Comparison of ENCODE assay signal across 22 cellular contexts in genomic region chr1:230219174-230220067, GRCh38.
DNase-seq lines count a peak whose midpoint lies in the region; ATAC-seq, FAIRE-seq and TF ChIP-seq lines count a peak whose summit lies in the region.
"Had no signal": no experiment of that assay in that cellular context is flagged by ENCODE, and none has a peak within 500 bp of the region (broad histone marks: within the 10 kb centered on the region; RNA-seq: fewer than 3 reads in every experiment).

No MANE protein-coding gene starts in this region.

- TF ChIP-seq POLR2A in body of pancreas (IDR thresholded peaks at IDR 0.05) (no peak), upper lobe of left lung (IDR thresholded peaks at IDR 0.05) (no peak), spleen (IDR thresholded peaks at IDR 0.05) (no peak)

- TF ChIP-seq EP300 in upper lobe of left lung (IDR thresholded peaks at IDR 0.05) = no peak

- H3K9me3 ChIP-seq in BLaER1 treated with 17β-estradiol and CSF1 and Interleukin-3, amounts not matched to agents 10 nM and 100 nM (replicated peaks in 1 of 11) = peaks cover 0 to 5% (median 0%) of the 10 kb centered on the region in 11 experiments; a peak in 3 of 22 replicates
- no peaks in the 10 kb centered on the region for H3K9me3 ChIP-seq in body of pancreas
- no peaks in the 10 kb centered on the region for H3K9me3 ChIP-seq in pancreas
- no peaks in the 10 kb centered on the region for H3K9me3 ChIP-seq in upper lobe of left lung
- no peaks in the 10 kb centered on the region for H3K9me3 ChIP-seq in spleen
- H3K9me3 ChIP-seq: A549, BE2C, SJCRH30 had no signal

- H3K4me3 ChIP-seq in BLaER1 treated with 17β-estradiol and CSF1 and Interleukin-3, amounts not matched to agents 10 nM and 100 nM = no peak overlapping the region
- H3K4me3 ChIP-seq in body of pancreas = no peak overlapping the region
- H3K4me3 ChIP-seq in pancreas = no peak overlapping the region
- H3K4me3 ChIP-seq in upper lobe of left lung = no peak overlapping the region
- H3K4me3 ChIP-seq in spleen = no peak overlapping the region
- H3K4me3 ChIP-seq: A549, SJCRH30 had no signal

- peak overlapping the region in 9 of 11 experiments; percentile 22 to 92 (median 69); a peak in 15 of 22 replicates for H3K4me2 ChIP-seq in BLaER1 treated with 17β-estradiol and CSF1 and Interleukin-3, amounts not matched to agents 10 nM and 100 nM
- H3K4me2 ChIP-seq: A549 had no signal

- H3K4me1 ChIP-seq in BLaER1 treated with 17β-estradiol and CSF1 and Interleukin-3, amounts not matched to agents 10 nM and 100 nM = peaks cover 39 to 99% (median 86%) of the 10 kb centered on the region in 10 experiments
- H3K4me1 ChIP-seq in body of pancreas = peaks cover 63% of the 10 kb centered on the region
- H3K4me1 ChIP-seq in pancreas = peaks cover 20 to 51% (median 25%) of the 10 kb centered on the region in 3 donors
- peaks cover 0 to 30% (median 5%) of the 10 kb centered on the region in 4 donors for H3K4me1 ChIP-seq in upper lobe of left lung
- peaks cover 0 to 40% (median 11%) of the 10 kb centered on the region in 6 donors for H3K4me1 ChIP-seq in spleen
- H3K4me1 ChIP-seq: A549 had no signal

- whole genome bisulfite sequencing in body of pancreas, 2 donors = 55% methylated on average over 8 of the region's 8 CpGs
- WGBS in pancreas, 2 donors = 57 to 58% methylated on average over 8 of the region's 8 CpGs
- WGBS in upper lobe of left lung, 2 donors = 68 to 82% methylated on average over 8 of the region's 8 CpGs
- 77 to 84% (median 81%) methylated on average over 8 of the region's 8 CpGs for WGBS in spleen, 5 donors

- H3K27me3 ChIP-seq in BLaER1 treated with 17β-estradiol and CSF1 and Interleukin-3, amounts not matched to agents 10 nM and 100 nM = no peaks in the 10 kb centered on the region
- H3K27me3 ChIP-seq in body of pancreas (no peaks in the 10 kb centered on the region), pancreas (no peaks in the 10 kb centered on the region), upper lobe of left lung (no peaks in the 10 kb centered on the region), spleen (replicated peaks in 1 of 7) (no peaks in the 10 kb centered on the region)
- H3K27me3 ChIP-seq: BE2C, SJCRH30 had no signal

- no peak for TF ChIP-seq CTCF in body of pancreas (IDR thresholded peaks at IDR 0.05)
- no peak for TF ChIP-seq CTCF in pancreas (IDR thresholded peaks at IDR 0.05)
- TF ChIP-seq CTCF in upper lobe of left lung (IDR thresholded peaks at IDR 0.05) = no peak
- TF ChIP-seq CTCF in spleen (IDR thresholded peaks at IDR 0.05 in 8 of 11, conservative IDR thresholded peaks at IDR 0.05 in 3 of 11) = no peak

- H3K27ac ChIP-seq in BLaER1 treated with 17β-estradiol and CSF1 and Interleukin-3, amounts not matched to agents 10 nM and 100 nM = no peak overlapping the region
- H3K27ac ChIP-seq in body of pancreas (peak overlapping the region in 3 of 4 donors; percentile 26 to 55 (median 42)), pancreas (peak overlapping the region in 1 of 4 donors; percentile 9), upper lobe of left lung (peak overlapping the region in 1 of 4 donors; percentile 6), spleen (no peak overlapping the region)
- H3K27ac ChIP-seq: A549, SJCRH30 had no signal

- intact Hi-C loops in body of pancreas (cut with DNase I) (no loop called here), pancreas (cut with DNase I) (loop anchor here in 1 of 3 donors (10.0 kb wide), 1 partner anchor 435 kb away; no protein-coding TSS in a partner anchor), left colon (cut with DNase I, micrococcal nuclease) (no loop called here), spleen (cut with DNase I; ENCODE audit: low total_unique reads) (no loop called here)

- DNase-seq in body of pancreas (peak; percentile 47 to 73 (median 66)), pancreas (peak in 3 of 6 donors; percentile 52 to 75 (median 53)), upper lobe of left lung (no peak), left colon (no peak), spleen (no peak)
- DNase-seq: BE2C; CD4-positive, alpha-beta T cell; COR-L47; DMS79 treated with DMSO at 0.1 percent for 48 hours; GOT3; HCEC 1CT; Kasumi-1; NCI-H1694; NCI-H2081; NCI-H2171; NCI-H526; OCI-M1; SJCRH30 had no signal

- peaks cover 0 to 62% (median 11%) of the 10 kb centered on the region in 11 experiments; a peak in 11 of 22 replicates for H4K20me1 ChIP-seq in BLaER1 treated with 17β-estradiol and CSF1 and Interleukin-3, amounts not matched to agents 10 nM and 100 nM

- ATAC-seq in body of pancreas (peak; percentile 57), pancreas (peak; percentile 26 to 76 (median 54)), upper lobe of left lung (ENCODE audit: low FRiP score in 2 of 2) (peak; percentile 17 to 45), GM21723 (IDR thresholded peaks at IDR 0.05; ENCODE audit: unreplicated experiment) (no peak), left colon (no peak)

- no peak for FAIRE-seq in pancreas (lab: Jason Lieb, UNC)
- FAIRE-seq: A549, RCC 7860 had no signal

- peaks cover 0 to 57% (median 20%) of the 10 kb centered on the region in 11 experiments; a peak in 12 of 22 replicates for H3K36me3 ChIP-seq in BLaER1 treated with 17β-estradiol and CSF1 and Interleukin-3, amounts not matched to agents 10 nM and 100 nM
- H3K36me3 ChIP-seq in body of pancreas (replicated peaks in 1 of 2; ENCODE audit: insufficient read depth in 1 of 2, low read depth in 2 of 2) = no peaks in the 10 kb centered on the region
- no peaks in the 10 kb centered on the region for H3K36me3 ChIP-seq in pancreas
- no peaks in the 10 kb centered on the region for H3K36me3 ChIP-seq in upper lobe of left lung
- H3K36me3 ChIP-seq in spleen = no peaks in the 10 kb centered on the region
- H3K36me3 ChIP-seq: BE2C, SJCRH30 had no signal

- H3K9ac ChIP-seq in BLaER1 treated with 17β-estradiol and CSF1 and Interleukin-3, amounts not matched to agents 10 nM and 100 nM = no peak overlapping the region

Comparison
In these comparisons a context has a peak if more than half of its experiments do, and no peak if none do; other contexts are left out.
1. H3K27ac ChIP-seq: peak in body of pancreas (3 of 4); none in BLaER1 treated with 17β-estradiol and CSF1 and Interleukin-3, amounts not matched to agents 10 nM and 100 nM (0 of 11) and spleen (0 of 8).
2. ATAC-seq: peak in body of pancreas (single experiment), pancreas (4 of 4) and upper lobe of left lung (2 of 2); none in GM21723 (single experiment) and left colon (single experiment).
3. DNase-seq: peak in body of pancreas (4 of 4); none in upper lobe of left lung (0 of 2), left colon (0 of 2) and spleen (single experiment).